ENCODE assay signal across 26 cellular contexts in the genomic region with DNA sequence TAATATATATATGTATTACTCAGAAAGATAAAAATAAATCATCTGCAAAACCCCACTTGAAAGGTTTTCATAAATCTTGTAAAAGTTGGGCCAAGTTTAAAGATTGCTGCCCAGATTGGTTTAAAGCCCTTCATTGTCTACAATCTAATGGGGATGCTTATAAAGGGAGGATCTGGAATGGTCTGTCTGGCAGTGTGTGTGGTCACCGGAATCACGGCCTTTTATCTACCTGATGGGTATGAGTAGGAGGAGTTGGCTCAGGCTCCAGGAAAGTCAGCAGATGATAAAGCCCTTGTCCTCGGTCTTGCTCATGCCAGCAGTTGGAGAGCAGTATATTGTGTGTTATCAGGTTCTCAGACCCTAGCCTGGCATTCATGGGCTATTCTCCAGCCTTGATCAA.
"Had no signal": no experiment of that assay in that cellular context is flagged by ENCODE, and none has a peak within 500 bp of the region (broad histone marks: within the 10 kb centered on the region; RNA-seq: fewer than 3 reads in every experiment).

No MANE protein-coding gene starts in this region.

- H3K36me3 Mint-ChIP-seq: activated naive CD4-positive, alpha-beta T cell treated with anti-CD3 and anti-CD28 coated beads, Interleukin-2, amount 50 U/mL, for 24 hours; memory B cell; naive B cell; stimulated activated effector memory CD8-positive, alpha-beta T cell treated with anti-CD3 and anti-CD28 coated beads, Interleukin-12 subunit alpha, Interleukin-12 subunit beta, amount 100 ng/mL, for 72 hours had no signal

- H3K27ac ChIP-seq: colonic mucosa, esophagus squamous epithelium, gastrocnemius medialis, suprapubic skin, upper lobe of left lung, WERI-Rb-1 had no signal

- DNase-seq: activated CD4-positive, alpha-beta T cell treated with anti-CD3 and anti-CD28 coated beads for 1 hour; activated CD4-positive, alpha-beta T cell treated with anti-CD3 and anti-CD28 coated beads, Interleukin-2, amount 50 U/mL, for 1 hour; activated CD8-positive, alpha-beta T cell treated with anti-CD3 and anti-CD28 coated beads, Interleukin-2, amount 10 ng/mL, durations not matched to agents 7 days and 5 days; activated gamma-delta T cell; anterior cingulate cortex; central memory CD4-positive, alpha-beta T cell; colonic mucosa; esophagus squamous epithelium; gastrocnemius medialis; hippocampal formation; left cardiac atrium; mucosa of descending colon; naive B cell; small intestine; stimulated activated CD4-positive, alpha-beta T cell treated with anti-CD3 and anti-CD28 coated beads, Interleukin-2, amount 100 ng/mL, for 24 hours; stimulated activated naive CD8-positive, alpha-beta T cell treated with anti-CD3 and anti-CD28 coated beads, Interleukin-15, amount 100 ng/mL, for 72 hours; T-helper 1 cell; upper lobe of left lung; WERI-Rb-1 had no signal

- H3K27me3 ChIP-seq: colonic mucosa, esophagus squamous epithelium, gastrocnemius medialis, suprapubic skin, upper lobe of left lung had no signal

- H3K27ac Mint-ChIP-seq: activated CD8-positive, alpha-beta T cell treated with anti-CD3 and anti-CD28 coated beads, Interleukin-2, amount 10 ng/mL, durations not matched to agents 7 days and 5 days; activated naive CD4-positive, alpha-beta T cell treated with anti-CD3 and anti-CD28 coated beads, Interleukin-2, amount 50 U/mL, for 24 hours; activated T-helper 1 cell treated with anti-CD3 and anti-CD28 coated beads, Interleukin-12 subunit alpha, Interleukin-12 subunit beta, Interleukin-2, Interleukin-4 antibody, amounts not matched to agents 30 ng/mL and 10 ng/mL and 1 ng/mL, durations not matched to agents 14 hours and 24 hours and 36 hours; memory B cell; naive B cell; stimulated activated effector memory CD8-positive, alpha-beta T cell treated with anti-CD3 and anti-CD28 coated beads, Interleukin-12 subunit alpha, Interleukin-12 subunit beta, amount 100 ng/mL, for 72 hours had no signal

- H3K4me1 ChIP-seq: colonic mucosa had no signal

- H3K4me3 ChIP-seq: colonic mucosa, esophagus squamous epithelium, gastrocnemius medialis, mucosa of descending colon, suprapubic skin, upper lobe of left lung had no signal

- H3K36me3 ChIP-seq: colonic mucosa, esophagus squamous epithelium, gastrocnemius medialis, suprapubic skin, upper lobe of left lung, WERI-Rb-1 had no signal

- ATAC-seq: activated CD8-positive, alpha-beta T cell treated with anti-CD3 and anti-CD28 coated beads, Interleukin-2, amount 10 ng/mL, durations not matched to agents 7 days and 5 days; gastrocnemius medialis; mucosa of descending colon; sciatic nerve; stimulated activated effector memory CD8-positive, alpha-beta T cell treated with anti-CD3 and anti-CD28 coated beads, Interleukin-12 subunit alpha, Interleukin-12 subunit beta, amount 100 ng/mL, for 72 hours; stimulated activated naive CD8-positive, alpha-beta T cell treated with anti-CD3 and anti-CD28 coated beads, Interleukin-15, amount 100 ng/mL, for 72 hours had no signal

- H3K27me3 Mint-ChIP-seq: naive B cell had no signal

- H3K9me3 Mint-ChIP-seq: activated naive CD4-positive, alpha-beta T cell treated with anti-CD3 and anti-CD28 coated beads, Interleukin-2, amount 50 U/mL, for 24 hours; activated T-helper 1 cell treated with anti-CD3 and anti-CD28 coated beads, Interleukin-12 subunit alpha, Interleukin-12 subunit beta, Interleukin-2, Interleukin-4 antibody, amounts not matched to agents 30 ng/mL and 10 ng/mL and 1 ng/mL, durations not matched to agents 14 hours and 24 hours and 36 hours; neural crest cell; stimulated activated naive CD8-positive, alpha-beta T cell treated with anti-CD3 and anti-CD28 coated beads, Interleukin-15, amount 100 ng/mL, for 72 hours had no signal

- H3K4me3 Mint-ChIP-seq: activated CD8-positive, alpha-beta T cell treated with anti-CD3 and anti-CD28 coated beads, Interleukin-2, amount 10 ng/mL, durations not matched to agents 7 days and 5 days; activated naive CD4-positive, alpha-beta T cell treated with anti-CD3 and anti-CD28 coated beads, Interleukin-2, amount 50 U/mL, for 24 hours; activated T-helper 1 cell treated with anti-CD3 and anti-CD28 coated beads, Interleukin-12 subunit alpha, Interleukin-12 subunit beta, Interleukin-2, Interleukin-4 antibody, amounts not matched to agents 30 ng/mL and 10 ng/mL and 1 ng/mL, durations not matched to agents 14 hours and 24 hours and 36 hours; memory B cell; naive B cell; neural crest cell; stimulated activated effector memory CD8-positive, alpha-beta T cell treated with anti-CD3 and anti-CD28 coated beads, Interleukin-12 subunit alpha, Interleukin-12 subunit beta, amount 100 ng/mL, for 72 hours; stimulated activated naive CD8-positive, alpha-beta T cell treated with anti-CD3 and anti-CD28 coated beads, Interleukin-15, amount 100 ng/mL, for 72 hours had no signal

- H3K4me1 Mint-ChIP-seq: memory B cell; naive B cell; stimulated activated effector memory CD8-positive, alpha-beta T cell treated with anti-CD3 and anti-CD28 coated beads, Interleukin-12 subunit alpha, Interleukin-12 subunit beta, amount 100 ng/mL, for 72 hours; stimulated activated naive CD8-positive, alpha-beta T cell treated with anti-CD3 and anti-CD28 coated beads, Interleukin-15, amount 100 ng/mL, for 72 hours had no signal

- H3K9me3 ChIP-seq: colonic mucosa, esophagus squamous epithelium, gastrocnemius medialis, mucosa of descending colon, suprapubic skin, upper lobe of left lung had no signal
